ENCODE assay signal across 8 cellular contexts in genomic region chr11:65426839-65427690, GRCh38. TPM values are rescaled to one million over a fixed set of nuclear protein-coding genes. Genes with fewer than 3 reads are reported as not detected.
DNase-seq lines count a peak whose midpoint lies in the region; ATAC-seq and TF ChIP-seq lines count a peak whose summit lies in the region.

No MANE protein-coding gene starts in this region.

- H3K27ac ChIP-seq in PC-3 (ENCODE audit: low read length) = peak overlapping the region; percentile 99
- peak overlapping the region; percentile 92 to 100 (median 98) for H3K27ac ChIP-seq in spleen

- H3K27me3 ChIP-seq in PC-3 (ENCODE audit: low read length) (no peaks in the 10 kb centered on the region), iPS-15b (ENCODE audit: control insufficient read depth, insufficient read depth, low read length) (no peaks in the 10 kb centered on the region), spleen (replicated peaks in 1 of 7) (no peaks in the 10 kb centered on the region)

- ATAC-seq in PC-3 = peak; percentile 4
- ATAC-seq in GM19467 (IDR thresholded peaks at IDR 0.05; ENCODE audit: unreplicated experiment) = no peak

- H2AFZ ChIP-seq in PC-3 (ENCODE audit: low read length) = no peak overlapping the region

- H3K4me2 ChIP-seq in PC-3 (ENCODE audit: low read length) = peak overlapping the region; percentile 97

- no TSS peak for BruUV-seq in PC-3 (replicated peaks; lab: Mats Ljungman, UMichigan)

- CTCF ChIA-PET in PC-3 (lab: Charles Lee) = no interaction called here

- H3K9me3 ChIP-seq in PC-3 (ENCODE audit: low read length) = no peaks in the 10 kb centered on the region
- no peaks in the 10 kb centered on the region for H3K9me3 ChIP-seq in iPS-15b (ENCODE audit: control insufficient read depth, insufficient read depth, low read length)
- H3K9me3 ChIP-seq in spleen = no peaks in the 10 kb centered on the region

- H3K4me1 ChIP-seq in PC-3 (ENCODE audit: insufficient read depth, low read length) (peaks cover 22% of the 10 kb centered on the region), iPS-15b (ENCODE audit: control insufficient read depth, insufficient read depth, low read length) (peaks cover 21% of the 10 kb centered on the region), spleen (peaks cover 52 to 69% (median 59%) of the 10 kb centered on the region in 6 donors)

- peak in 2 of 3 donors; percentile 43 to 77 for TF ChIP-seq POLR2A in spleen (IDR thresholded peaks at IDR 0.05)

- TF ChIP-seq CTCF in PC-3 (conservative IDR thresholded peaks at IDR 0.05; ENCODE audit: low read depth, low read length) (no peak), spleen (IDR thresholded peaks at IDR 0.05 in 8 of 11, conservative IDR thresholded peaks at IDR 0.05 in 3 of 11) (no peak)

- H3K79me2 ChIP-seq in PC-3 (ENCODE audit: low read length) = peaks cover 97% of the 10 kb centered on the region

- H3K36me3 ChIP-seq in PC-3 (ENCODE audit: low read depth, low read length) (peaks cover 37% of the 10 kb centered on the region), iPS-15b (ENCODE audit: control insufficient read depth, insufficient read depth, low read length) (no peaks in the 10 kb centered on the region), spleen (peaks cover 0 to 68% (median 4%) of the 10 kb centered on the region in 6 donors)

- WGBS in spleen, 5 donors = 18 to 40% (median 29%) methylated on average over 10 of the region's 10 CpGs

- H3K4me3 ChIP-seq in PC-3 (ENCODE audit: low read length) = peak overlapping the region; percentile 93
- H3K4me3 ChIP-seq in iPS-15b (ENCODE audit: low read depth, low read length) = peak overlapping the region; percentile 78
- H3K4me3 ChIP-seq in spleen = peak overlapping the region; percentile 66 to 96 (median 83)

- DNase-seq in ELR (ENCODE audit: low read depth) = peak; percentile 92
- peak; percentile 57 for DNase-seq in PC-3
- DNase-seq in amniotic epithelial cell (ENCODE audit: low read depth) = peak; percentile 67
- peak; percentile 76 for DNase-seq in spleen
- no peak for DNase-seq in cortex of kidney (lab: John Stamatoyannopoulos, UW)
- DNase-seq in GDM1 (lab: John Stamatoyannopoulos, UW) = no peak

- peak overlapping the region; percentile 97 for H3K9ac ChIP-seq in PC-3 (ENCODE audit: low read length)
- H3K9ac ChIP-seq in iPS-15b (ENCODE audit: low read depth, low read length) = peak overlapping the region; percentile 19

- POLR2A ChIA-PET in PC-3 (lab: Charles Lee; ENCODE audit: unreplicated experiment) = no interaction called here

- H3K9me2 ChIP-seq in PC-3 (replicated peaks; ENCODE audit: low read length) = no peaks in the 10 kb centered on the region

- H3F3A ChIP-seq in PC-3 (ENCODE audit: low read length, unreplicated experiment) = peaks cover 82% of the 10 kb centered on the region

- intact Hi-C loops in PC-3 (cut with micrococcal nuclease) (no loop called here), spleen (cut with DNase I; ENCODE audit: low total_unique reads) (no loop called here)

- peaks cover 81% of the 10 kb centered on the region for H4K20me1 ChIP-seq in PC-3 (ENCODE audit: low read length)

RNA-seq across cellular contexts. Expression of gene NEAT1, which starts 4.5 kb away (rescaled TPM):
- total RNA-seq in PC-3 (2014; rRNA removed) (47.9 and 96.6 TPM in 2 replicates), spleen (1,000 to 10,000 TPM in 2 of 7 donors, 100 to 1,000 TPM in 5; 266 to 1,804 (median 799) TPM)
- 1,000 to 10,000 TPM in 2 of 3 donors, 100 to 1,000 TPM in 1; 526 to 1,090 (median 1,018) TPM for polyA plus RNA-seq in spleen

RNA-seq across cellular contexts. Expression of gene FRMD8, which starts 40.6 kb away (rescaled TPM):
- total RNA-seq in PC-3 (2014; rRNA removed) = 68.3 and 93.2 TPM in 2 replicates
- total RNA-seq in spleen = 100 to 1,000 TPM in 3 of 7 donors, 10 to 100 TPM in 4; 65.4 to 128 (median 99.5) TPM
- 10 to 100 TPM; 19.3 to 32.0 (median 23.4) TPM for polyA plus RNA-seq in spleen

RNA-seq across cellular contexts. Expression of gene SLC25A45, which starts 44.6 kb away (rescaled TPM):
- 12.7 and 13.1 TPM in 2 replicates for total RNA-seq in PC-3 (2014; rRNA removed)
- 10 to 100 TPM; 11.6 to 33.4 (median 25.7) TPM for total RNA-seq in spleen
- polyA plus RNA-seq in spleen = 10 to 100 TPM; 14.1 to 26.2 (median 24.1) TPM

Comparison
In these comparisons a context has a peak if more than half of its experiments do, and no peak if none do; other contexts are left out.
1. DNase-seq: peak in ELR (single experiment), PC-3 (single experiment), amniotic epithelial cell (single experiment) and spleen (single experiment); none in cortex of kidney (single experiment) and GDM1 (single experiment).
2. Peak in every context shown above with its lines, with median percentiles within 50 percentile points of each other: H3K4me3 ChIP-seq.